In genomic region chr16:84647830-84648594, GRCh38 we compare ENCODE assay signal across 1 cellular context.
TF ChIP-seq lines count a peak whose summit lies in the region.

TSS of gene KLHL36 (plus strand) at chr16:84648511. CDS start at chr16:84650868, 2,357 bp downstream.

TF ChIP-seq in HepG2, 621 proteins besides CTCF, POLR2A, EP300 and RAD21 (continued from another document and continues in another):
- TF ChIP-seq ZHX1 (CRISPR knock-in tag; IDR thresholded peaks at IDR 0.05; ENCODE audit: low read depth) (peak; percentile 78; the same call in 1 of the 2 replicates), MEIS2 (CRISPR knock-in tag; IDR thresholded peaks at IDR 0.05) (peak; percentile 87), ERF (CRISPR knock-in tag; IDR thresholded peaks at IDR 0.05) (0 out of 2 replicates have a peak, but pooled peaks have one; percentile 9), NFE2L1 (CRISPR knock-in tag; IDR thresholded peaks at IDR 0.05; ENCODE audit: borderline replicate concordance) (no peak), ZBTB4 (CRISPR knock-in tag; IDR thresholded peaks at IDR 0.05; ENCODE audit: borderline replicate concordance) (peak; percentile 69; the same call in 1 of the 2 replicates), ATRX (CRISPR knock-in tag; IDR thresholded peaks at IDR 0.05; ENCODE audit: borderline replicate concordance) (no peak), ZFX (CRISPR knock-in tag; IDR thresholded peaks at IDR 0.05; ENCODE audit: low read depth) (peak; percentile 90), ZBTB39 (CRISPR knock-in tag; IDR thresholded peaks at IDR 0.05) (no peak), ZNF747 (CRISPR knock-in tag; IDR thresholded peaks at IDR 0.05; ENCODE audit: borderline replicate concordance) (0 out of 2 replicates have a peak, but pooled peaks have one; percentile 18), TBX2 (CRISPR knock-in tag; IDR thresholded peaks at IDR 0.05; ENCODE audit: borderline replicate concordance) (peak; percentile 75), FOSL2 (CRISPR knock-in tag; IDR thresholded peaks at IDR 0.05) (no peak; the same call in 1 of the 2 replicates), HMGA1 (CRISPR knock-in tag; conservative IDR thresholded peaks at IDR 0.05) (no peak), MYNN (CRISPR knock-in tag; IDR thresholded peaks at IDR 0.05; ENCODE audit: low read depth) (peak; percentile 59; the same call in 1 of the 2 replicates), ZNF704 (CRISPR knock-in tag; IDR thresholded peaks at IDR 0.05; ENCODE audit: borderline replicate concordance) (peak; percentile 92), ZNF362 (CRISPR knock-in tag; IDR thresholded peaks at IDR 0.05; ENCODE audit: borderline replicate concordance) (peak; percentile 43; the same call in 1 of the 2 replicates), ZNF138 (CRISPR knock-in tag; IDR thresholded peaks at IDR 0.05; ENCODE audit: low read depth) (peak; percentile 76; the same call in 1 of the 2 replicates), AKAP8 (CRISPR knock-in tag; IDR thresholded peaks at IDR 0.05) (peak; percentile 87), EED (CRISPR knock-in tag; IDR thresholded peaks at IDR 0.05) (0 out of 2 replicates have a peak, but pooled peaks have one; percentile 79), CBX1 (IDR thresholded peaks at IDR 0.05; ENCODE audit: low read depth) (no peak), YY1 (IDR thresholded peaks at IDR 0.05; ENCODE audit: insufficient read depth, insufficient replicate concordance, low read depth, low read length) (peak; percentile 82), ZNF552 (CRISPR knock-in tag; IDR thresholded peaks at IDR 0.05; ENCODE audit: borderline replicate concordance) (peak; percentile 97; the same call in 1 of the 2 replicates), RNF2 (conservative IDR thresholded peaks at IDR 0.05; ENCODE audit: low read depth) (peak; percentile 76), ZNF329 (CRISPR knock-in tag; IDR thresholded peaks at IDR 0.05; ENCODE audit: low read depth) (0 out of 2 replicates have a peak, but pooled peaks have one; percentile 50), SP2 (CRISPR knock-in tag; IDR thresholded peaks at IDR 0.05) (0 out of 2 replicates have a peak, but pooled peaks have one; percentile 16), ADNP (CRISPR knock-in tag; IDR thresholded peaks at IDR 0.05) (peak; percentile 59; the same call in 1 of the 2 replicates), DMAP1 (CRISPR knock-in tag; IDR thresholded peaks at IDR 0.05) (peak; percentile 59; the same call in 1 of the 2 replicates), ZKSCAN1 (IDR thresholded peaks at IDR 0.05; ENCODE audit: low read length) (peak; percentile 96), IKZF5 (CRISPR knock-in tag; IDR thresholded peaks at IDR 0.05) (peak; percentile 20; the same call in 1 of the 2 replicates), SIX4 (CRISPR knock-in tag; IDR thresholded peaks at IDR 0.05) (no peak), ZNF225 (CRISPR knock-in tag; IDR thresholded peaks at IDR 0.05) (peak; percentile 90), ZNF660 (CRISPR knock-in tag; IDR thresholded peaks at IDR 0.05; ENCODE audit: borderline replicate concordance, low read depth) (no peak), ZNF577 (CRISPR knock-in tag; IDR thresholded peaks at IDR 0.05; ENCODE audit: borderline replicate concordance, low read depth) (0 out of 2 replicates have a peak, but pooled peaks have one; percentile 17), SRSF1 (optimal IDR thresholded peaks at IDR 0.05; ENCODE audit: low read depth, low read length) (peak; percentile 49), ZNF12 (CRISPR knock-in tag; IDR thresholded peaks at IDR 0.05) (0 out of 2 replicates have a peak, but pooled peaks have one; percentile 38), ZBTB7A (CRISPR knock-in tag; IDR thresholded peaks at IDR 0.05) (peak; percentile 88), HINFP (CRISPR knock-in tag; IDR thresholded peaks at IDR 0.05; ENCODE audit: low read depth) (0 out of 2 replicates have a peak, but pooled peaks have one; percentile 35), TAF1 (CRISPR knock-in tag; IDR thresholded peaks at IDR 0.05) (peak; percentile 22; the same call in 1 of the 2 replicates), MXD4 (CRISPR knock-in tag; IDR thresholded peaks at IDR 0.05) (peak; percentile 73; the same call in 1 of the 2 replicates), MATR3 (CRISPR knock-in tag; IDR thresholded peaks at IDR 0.05) (0 out of 2 replicates have a peak, but pooled peaks have one; percentile 34), ZBTB42 (CRISPR knock-in tag; IDR thresholded peaks at IDR 0.05) (peak; percentile 95), RXRA (CRISPR knock-in tag; IDR thresholded peaks at IDR 0.05) (peak; percentile 70; the same call in 1 of the 2 replicates)
- TF ChIP-seq, protein P1, sequence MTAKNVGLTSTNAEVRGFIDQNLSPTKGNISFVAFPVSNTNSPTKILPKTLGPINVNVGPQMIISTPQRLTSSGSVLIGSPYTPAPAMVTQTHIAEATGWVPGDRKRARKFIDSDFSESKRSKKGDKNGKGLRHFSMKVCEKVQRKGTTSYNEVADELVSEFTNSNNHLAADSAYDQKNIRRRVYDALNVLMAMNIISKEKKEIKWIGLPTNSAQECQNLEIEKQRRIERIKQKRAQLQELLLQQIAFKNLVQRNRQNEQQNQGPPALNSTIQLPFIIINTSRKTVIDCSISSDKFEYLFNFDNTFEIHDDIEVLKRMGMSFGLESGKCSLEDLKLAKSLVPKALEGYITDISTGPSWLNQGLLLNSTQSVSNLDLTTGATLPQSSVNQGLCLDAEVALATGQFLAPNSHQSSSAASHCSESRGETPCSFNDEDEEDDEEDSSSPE (CRISPR knock-in tag; IDR thresholded peaks at IDR 0.05), result peak; percentile 63; the same call in 1 of the 2 replicates
- TF ChIP-seq, protein P2, sequence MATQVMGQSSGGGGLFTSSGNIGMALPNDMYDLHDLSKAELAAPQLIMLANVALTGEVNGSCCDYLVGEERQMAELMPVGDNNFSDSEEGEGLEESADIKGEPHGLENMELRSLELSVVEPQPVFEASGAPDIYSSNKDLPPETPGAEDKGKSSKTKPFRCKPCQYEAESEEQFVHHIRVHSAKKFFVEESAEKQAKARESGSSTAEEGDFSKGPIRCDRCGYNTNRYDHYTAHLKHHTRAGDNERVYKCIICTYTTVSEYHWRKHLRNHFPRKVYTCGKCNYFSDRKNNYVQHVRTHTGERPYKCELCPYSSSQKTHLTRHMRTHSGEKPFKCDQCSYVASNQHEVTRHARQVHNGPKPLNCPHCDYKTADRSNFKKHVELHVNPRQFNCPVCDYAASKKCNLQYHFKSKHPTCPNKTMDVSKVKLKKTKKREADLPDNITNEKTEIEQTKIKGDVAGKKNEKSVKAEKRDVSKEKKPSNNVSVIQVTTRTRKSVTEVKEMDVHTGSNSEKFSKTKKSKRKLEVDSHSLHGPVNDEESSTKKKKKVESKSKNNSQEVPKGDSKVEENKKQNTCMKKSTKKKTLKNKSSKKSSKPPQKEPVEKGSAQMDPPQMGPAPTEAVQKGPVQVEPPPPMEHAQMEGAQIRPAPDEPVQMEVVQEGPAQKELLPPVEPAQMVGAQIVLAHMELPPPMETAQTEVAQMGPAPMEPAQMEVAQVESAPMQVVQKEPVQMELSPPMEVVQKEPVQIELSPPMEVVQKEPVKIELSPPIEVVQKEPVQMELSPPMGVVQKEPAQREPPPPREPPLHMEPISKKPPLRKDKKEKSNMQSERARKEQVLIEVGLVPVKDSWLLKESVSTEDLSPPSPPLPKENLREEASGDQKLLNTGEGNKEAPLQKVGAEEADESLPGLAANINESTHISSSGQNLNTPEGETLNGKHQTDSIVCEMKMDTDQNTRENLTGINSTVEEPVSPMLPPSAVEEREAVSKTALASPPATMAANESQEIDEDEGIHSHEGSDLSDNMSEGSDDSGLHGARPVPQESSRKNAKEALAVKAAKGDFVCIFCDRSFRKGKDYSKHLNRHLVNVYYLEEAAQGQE (IDR thresholded peaks at IDR 0.05; ENCODE audit: borderline replicate concordance in 1 of 2, low read depth in 1 of 2, low read length in 2 of 2), result no peak
